ENCODE assay signal across 1 cellular context in the genomic region with DNA sequence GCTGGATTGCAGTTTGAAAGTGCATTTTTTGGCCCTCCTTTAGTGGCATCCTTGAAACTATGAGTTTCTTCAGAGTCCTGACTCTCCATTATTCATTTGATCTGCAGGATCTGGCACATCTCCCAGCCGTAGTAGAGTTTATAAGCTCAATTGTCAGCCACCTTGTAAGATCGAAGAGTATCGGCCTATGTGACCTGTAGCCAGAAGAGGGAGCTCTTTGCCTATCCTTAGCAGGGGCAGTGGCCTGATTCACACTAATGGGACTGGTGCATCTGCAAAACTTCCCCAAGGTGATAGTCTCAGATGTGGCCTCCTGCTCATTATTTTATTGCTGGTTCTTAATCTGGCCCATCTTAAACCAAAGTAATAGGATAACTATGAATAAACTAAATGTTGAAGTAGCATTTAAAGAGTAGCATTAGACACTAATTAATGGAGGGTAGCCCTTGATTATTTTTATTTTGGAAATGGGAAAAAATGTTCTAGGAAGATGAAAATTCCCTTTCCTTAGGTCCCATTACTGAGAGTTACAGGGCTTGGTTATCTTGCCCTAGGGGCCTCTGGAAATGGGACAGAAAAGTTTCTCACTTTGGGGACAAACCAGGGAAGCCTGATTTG.
TF ChIP-seq lines count a peak whose summit lies in the region.

No MANE protein-coding gene starts in this region.

TF ChIP-seq in IMR-90, 13 proteins besides CTCF, POLR2A, EP300 and RAD21:
- TF ChIP-seq SMC3 (IDR thresholded peaks at IDR 0.05; ENCODE audit: low read depth, low read length) (peak; percentile 55), MXI1 (IDR thresholded peaks at IDR 0.05; ENCODE audit: borderline replicate concordance, low read depth, low read length) (no peak)
